In the genomic region with DNA sequence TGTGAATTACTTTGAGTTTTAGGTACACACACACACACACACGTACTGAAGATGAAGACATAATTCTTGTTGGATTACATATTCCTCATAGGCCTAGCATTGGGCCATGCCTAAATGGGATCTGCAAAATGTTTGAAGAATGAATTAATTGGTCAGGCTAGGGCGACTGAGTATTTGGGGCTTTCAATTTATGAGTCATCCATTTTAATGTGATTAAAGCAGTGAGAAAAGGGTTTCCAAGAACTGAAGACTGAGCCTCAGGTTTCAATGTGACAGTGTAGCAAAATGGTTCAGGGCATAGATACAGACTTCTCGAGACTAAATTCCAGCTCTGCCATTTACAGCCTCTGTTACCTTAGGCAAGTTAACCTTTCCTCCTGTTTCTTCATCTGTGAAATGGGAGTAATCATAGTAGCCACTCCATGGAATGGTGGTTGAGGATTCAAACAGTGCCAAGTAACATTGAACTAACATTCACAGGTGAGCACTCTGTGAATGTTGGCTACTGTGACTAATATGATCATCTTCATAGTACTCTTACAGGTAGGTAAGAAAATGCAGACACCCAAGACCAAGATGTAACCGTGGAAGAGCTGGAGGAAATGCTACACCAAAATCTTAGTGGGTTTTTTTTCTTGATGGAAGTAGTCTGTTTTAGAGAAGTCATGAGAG, we compare ENCODE assay signal across 20 cellular contexts. TPM values are rescaled to one million over a fixed set of nuclear protein-coding genes. Genes with fewer than 3 reads are reported as not detected.
A peak's percentile ranks its signal among the peaks of the same experiment; 100 is the strongest.
DNase-seq lines count a peak whose midpoint lies in the region; ATAC-seq lines count a peak whose summit lies in the region.
"Had no signal": no experiment of that assay in that cellular context is flagged by ENCODE, and none has a peak within 500 bp of the region (broad histone marks: within the 10 kb centered on the region; RNA-seq: fewer than 3 reads in every experiment).

No MANE protein-coding gene starts in this region.

- POLR2A ChIA-PET in activated CD8-positive, alpha-beta T cell treated with anti-CD3 and anti-CD28 coated beads, Interleukin-2, amount 10 ng/mL, durations not matched to agents 7 days and 5 days (lab: Charles Lee) = interaction anchor here (0.8 to 1.6 kb wide), 4 partner anchors 9 to 18 kb away, joined by 3 to 5 read pairs (median 3); no protein-coding TSS in a partner anchor

- 83 to 87% methylated on average over 4 of the region's 4 CpGs for WGBS in GM23248 (ENCODE audit: low coverage in 1 of 2, low lambda C conversion rate in 2 of 2, missing lambda C conversion rate in 2 of 2), 2 experiments

- H3K9me3 ChIP-seq in GM23248 (ENCODE audit: low read depth) = no peaks in the 10 kb centered on the region
- H3K9me3 ChIP-seq: SJCRH30, stomach had no signal

- H3K27ac Mint-ChIP-seq in activated CD8-positive, alpha-beta T cell treated with anti-CD3 and anti-CD28 coated beads, Interleukin-2, amount 10 ng/mL, durations not matched to agents 7 days and 5 days = no peak overlapping the region
- peak overlapping the region; percentile 7 for H3K27ac Mint-ChIP-seq in stimulated activated memory B cell treated with anti-CD40 and anti-IgM and Interleukin-4, amounts not matched to agents 10 μg/mL and 1 μg/mL and 100 μg/mL, for 72 hours
- H3K27ac Mint-ChIP-seq: CD4-positive, alpha-beta T cell; dendritic cell treated with granulocyte-macrophage colony-stimulating factor and Interleukin-4, amounts not matched to agents 40 ng/mL and 50 ng/mL, for 4 days; neural progenitor cell had no signal

- H3K36me3 ChIP-seq in GM23248 (ENCODE audit: low read depth) = no peaks in the 10 kb centered on the region
- H3K36me3 ChIP-seq: neural progenitor cell had no signal

- no peaks in the 10 kb centered on the region for H3K27me3 Mint-ChIP-seq in activated T-cell treated with anti-CD3 and anti-CD28 coated beads, Interleukin-2, amount 50 U/mL, for 4 hours (ENCODE audit: low read depth)
- H3K27me3 Mint-ChIP-seq in activated CD8-positive, alpha-beta T cell treated with anti-CD3 and anti-CD28 coated beads, Interleukin-2, amount 10 ng/mL, durations not matched to agents 7 days and 5 days (ENCODE audit: low read depth) = no peaks in the 10 kb centered on the region
- H3K27me3 Mint-ChIP-seq in stimulated activated memory B cell treated with anti-CD40 and anti-IgM and Interleukin-4, amounts not matched to agents 10 μg/mL and 1 μg/mL and 100 μg/mL, for 72 hours = no peaks in the 10 kb centered on the region
- H3K27me3 Mint-ChIP-seq: CD4-positive, alpha-beta T cell; dendritic cell treated with granulocyte-macrophage colony-stimulating factor and Interleukin-4, amounts not matched to agents 40 ng/mL and 50 ng/mL, for 4 days had no signal

- no peak overlapping the region for H3K9ac ChIP-seq in GM23248
- H3K9ac ChIP-seq: neural progenitor cell had no signal

- H4K20me1 ChIP-seq in GM23248 (ENCODE audit: insufficient read depth) = no peaks in the 10 kb centered on the region

- no peak overlapping the region for H3K27ac ChIP-seq in GM23248
- H3K27ac ChIP-seq: neural progenitor cell, SJCRH30, stomach had no signal

- H3K9me2 ChIP-seq in GM23248 (ENCODE audit: insufficient read depth) = no peaks in the 10 kb centered on the region

- H3K79me2 ChIP-seq in GM23248 (ENCODE audit: insufficient read depth) = peaks cover 96% of the 10 kb centered on the region

- H3K4me3 Mint-ChIP-seq in activated T-cell treated with anti-CD3 and anti-CD28 coated beads, Interleukin-2, amount 50 U/mL, for 4 hours = no peak overlapping the region
- H3K4me3 Mint-ChIP-seq in activated CD8-positive, alpha-beta T cell treated with anti-CD3 and anti-CD28 coated beads, Interleukin-2, amount 10 ng/mL, durations not matched to agents 7 days and 5 days = no peak overlapping the region
- no peak overlapping the region for H3K4me3 Mint-ChIP-seq in stimulated activated memory B cell treated with anti-CD40 and anti-IgM and Interleukin-4, amounts not matched to agents 10 μg/mL and 1 μg/mL and 100 μg/mL, for 72 hours
- H3K4me3 Mint-ChIP-seq: CD4-positive, alpha-beta T cell; dendritic cell treated with granulocyte-macrophage colony-stimulating factor and Interleukin-4, amounts not matched to agents 40 ng/mL and 50 ng/mL, for 4 days; neural progenitor cell had no signal

- no peak overlapping the region for H3K4me3 ChIP-seq in GM23248
- H3K4me3 ChIP-seq: neural progenitor cell, SJCRH30, stomach had no signal

- H3K4me1 ChIP-seq in GM23248 (ENCODE audit: insufficient read depth) = peaks cover 23% of the 10 kb centered on the region
- H3K4me1 ChIP-seq: SJCRH30 had no signal

- peak; percentile 75 to 93 for ATAC-seq in activated T-cell treated with anti-CD3 and anti-CD28 coated beads, Interleukin-2, amount 50 U/mL, for 4 hours
- peak; percentile 47 for ATAC-seq in activated CD8-positive, alpha-beta T cell treated with anti-CD3 and anti-CD28 coated beads, Interleukin-2, amount 10 ng/mL, durations not matched to agents 7 days and 5 days
- ATAC-seq in stimulated activated memory B cell treated with anti-CD40 and anti-IgM and Interleukin-4, amounts not matched to agents 10 μg/mL and 1 μg/mL and 100 μg/mL, for 72 hours = peak; percentile 71
- ATAC-seq: HepG2 had no signal

- H3K27me3 ChIP-seq in GM23248 (replicated peaks; ENCODE audit: insufficient read depth) = no peaks in the 10 kb centered on the region
- H3K27me3 ChIP-seq: neural progenitor cell, SJCRH30, stomach had no signal

- no peaks in the 10 kb centered on the region for H3F3A ChIP-seq in GM23248 (ENCODE audit: insufficient read depth)

- no peak for DNase-seq in activated T-cell treated with anti-CD3 and anti-CD28 coated beads, Interleukin-2, amount 50 U/mL, for 4 hours
- DNase-seq in activated T-cell treated with anti-CD3 and anti-CD28 coated beads, Interleukin-2, amount 50 U/mL, for 48 hours = no peak
- DNase-seq in GM23248 = peak; percentile 18
- DNase-seq in activated CD8-positive, alpha-beta T cell treated with anti-CD3 and anti-CD28 coated beads, Interleukin-2, amount 10 ng/mL, durations not matched to agents 7 days and 5 days = no peak
- DNase-seq in NCI-H2081 (lab: John Stamatoyannopoulos, UW) = no peak
- no peak for DNase-seq in T-helper 9 cell
- no peak for DNase-seq in NCI-H1048 (lab: John Stamatoyannopoulos, UW)
- DNase-seq: activated CD4-positive, alpha-beta T cell treated with anti-CD3 and anti-CD28 coated beads, Interleukin-2, amount 50 U/mL, for 48 hours; CD4-positive, alpha-beta T cell; DMS79; foreskin melanocyte; midbrain; MM.1S; NCI-H187; SJCRH30; stomach had no signal

- H3K9me3 Mint-ChIP-seq in activated T-cell treated with anti-CD3 and anti-CD28 coated beads, Interleukin-2, amount 50 U/mL, for 4 hours = peaks cover 4% of the 10 kb centered on the region
- peaks cover 19% of the 10 kb centered on the region for H3K9me3 Mint-ChIP-seq in activated CD8-positive, alpha-beta T cell treated with anti-CD3 and anti-CD28 coated beads, Interleukin-2, amount 10 ng/mL, durations not matched to agents 7 days and 5 days (ENCODE audit: insufficient read depth)
- H3K9me3 Mint-ChIP-seq in stimulated activated memory B cell treated with anti-CD40 and anti-IgM and Interleukin-4, amounts not matched to agents 10 μg/mL and 1 μg/mL and 100 μg/mL, for 72 hours = no peaks in the 10 kb centered on the region
- H3K9me3 Mint-ChIP-seq: CD4-positive, alpha-beta T cell; neural progenitor cell had no signal

- in situ Hi-C loops in GM23248 (cut with MboI) = loop anchor here (25.0 kb wide), 1 partner anchor 533 kb away; no protein-coding TSS in a partner anchor

- no peak overlapping the region for H2AFZ ChIP-seq in GM23248
- H2AFZ ChIP-seq: neural progenitor cell had no signal

- no peak overlapping the region for H3K4me2 ChIP-seq in GM23248 (ENCODE audit: unreplicated experiment)
- H3K4me2 ChIP-seq: neural progenitor cell had no signal

- peaks cover 44% of the 10 kb centered on the region for H3K36me3 Mint-ChIP-seq in activated T-cell treated with anti-CD3 and anti-CD28 coated beads, Interleukin-2, amount 50 U/mL, for 4 hours (ENCODE audit: insufficient read depth)
- peaks cover 27% of the 10 kb centered on the region for H3K36me3 Mint-ChIP-seq in activated CD8-positive, alpha-beta T cell treated with anti-CD3 and anti-CD28 coated beads, Interleukin-2, amount 10 ng/mL, durations not matched to agents 7 days and 5 days (ENCODE audit: low read depth)
- H3K36me3 Mint-ChIP-seq in stimulated activated memory B cell treated with anti-CD40 and anti-IgM and Interleukin-4, amounts not matched to agents 10 μg/mL and 1 μg/mL and 100 μg/mL, for 72 hours = peaks cover 53% of the 10 kb centered on the region

- CTCF ChIA-PET in activated CD8-positive, alpha-beta T cell treated with anti-CD3 and anti-CD28 coated beads, Interleukin-2, amount 10 ng/mL, durations not matched to agents 7 days and 5 days (lab: Charles Lee) = interaction anchor here (2.1 kb wide), 1 partner anchor 9 kb away, joined by 13 read pairs; a partner anchor contains a TSS

- peaks cover 48% of the 10 kb centered on the region for H3K4me1 Mint-ChIP-seq in activated T-cell treated with anti-CD3 and anti-CD28 coated beads, Interleukin-2, amount 50 U/mL, for 4 hours (ENCODE audit: low read depth)
- H3K4me1 Mint-ChIP-seq in activated CD8-positive, alpha-beta T cell treated with anti-CD3 and anti-CD28 coated beads, Interleukin-2, amount 10 ng/mL, durations not matched to agents 7 days and 5 days (ENCODE audit: low read depth) = peaks cover 26% of the 10 kb centered on the region
- peaks cover 51% of the 10 kb centered on the region for H3K4me1 Mint-ChIP-seq in stimulated activated memory B cell treated with anti-CD40 and anti-IgM and Interleukin-4, amounts not matched to agents 10 μg/mL and 1 μg/mL and 100 μg/mL, for 72 hours

RNA-seq across cellular contexts. Expression of a gene that starts 7.6 kb away (rescaled TPM):
- 10 to 100 TPM; 12.5 to 14.7 (median 13.4) TPM for total RNA-seq in activated T-cell treated with anti-CD3 and anti-CD28 coated beads, Interleukin-2, amount 50 U/mL, for 4 hours
- 33.3 and 37.4 TPM in 2 replicates for total RNA-seq in GM23248 (2014; rRNA removed; shearing (Covaris generic))
- 41.3 and 41.6 TPM in 2 replicates for polyA plus RNA-seq in GM23248 (2016; fragmentation: Nextera tagmentation; extraction: Ambion mirVana)
- total RNA-seq in activated CD8-positive, alpha-beta T cell treated with anti-CD3 and anti-CD28 coated beads, Interleukin-2, amount 10 ng/mL, durations not matched to agents 7 days and 5 days = 10 to 100 TPM; 11.9 to 12.2 TPM
